ENCODE assay signal across 8 cellular contexts in the genomic region with DNA sequence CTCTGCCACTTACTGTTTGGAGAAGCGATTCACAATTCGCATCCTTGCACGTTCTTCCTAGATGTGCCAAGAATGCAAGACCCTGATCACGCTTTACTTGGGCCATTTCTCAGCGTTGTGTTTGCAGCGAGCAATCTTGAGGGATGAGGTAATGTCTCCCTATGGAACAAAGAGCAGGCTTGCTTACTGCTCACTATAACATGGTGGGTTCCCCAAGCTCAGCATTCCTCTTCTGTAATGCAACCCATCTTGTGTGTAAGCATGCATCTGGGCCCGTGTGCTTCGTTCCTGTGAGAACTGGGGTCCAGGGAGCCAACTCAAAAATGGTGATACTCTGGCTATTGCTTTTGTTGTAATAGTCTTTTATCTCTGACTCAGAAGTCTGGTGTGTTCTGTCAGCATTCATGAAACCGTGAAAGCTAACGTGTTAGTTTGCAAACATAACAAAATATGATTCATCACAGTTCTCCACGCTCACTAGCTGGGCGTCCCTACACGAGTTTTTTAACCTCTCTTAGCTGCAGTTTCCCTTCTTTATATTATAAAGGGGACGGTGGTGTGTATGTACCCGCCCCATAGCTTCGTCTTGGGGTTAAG. TPM values are rescaled to one million over a fixed set of nuclear protein-coding genes. Genes with fewer than 3 reads are reported as not detected.
DNase-seq lines count a peak whose midpoint lies in the region; ATAC-seq, FAIRE-seq and TF ChIP-seq lines count a peak whose summit lies in the region.

No MANE protein-coding gene starts in this region.

- H3K9me3 ChIP-seq in heart right ventricle: peaks cover 0 to 7% (median 0%) of the 10 kb centered on the region in 11 donors
- no peaks in the 10 kb centered on the region; the same call in 1 of the 3 replicates for H3K9me3 ChIP-seq in GM12878 (replicated peaks; ENCODE audit: control insufficient read depth, insufficient read depth, low read length)

- peaks cover 4 to 36% (median 30%) of the 10 kb centered on the region in 9 donors for H3K4me1 ChIP-seq in heart right ventricle
- H3K4me1 ChIP-seq in GM12878 (ENCODE audit: control insufficient read depth, insufficient read depth, low read length): peaks cover 6% of the 10 kb centered on the region

- SMC1A ChIA-PET in GM12878 (lab: Charles Lee; ENCODE audit: uncharacterized antibody, unreplicated experiment): interaction anchor here (0.7 to 5.0 kb wide), 13 partner anchors 28 to 754 kb away, joined by 3 to 90 read pairs (median 3); a partner anchor contains a TSS

- no peak for FAIRE-seq in GM12878 (lab: Jason Lieb, UNC)

- WGBS in heart right ventricle, 2 donors: 29 to 38% methylated on average over 16 of the region's 16 CpGs
- WGBS in GM12878 (ENCODE audit: insufficient coverage, insufficient replicate concordance, low lambda C conversion rate, missing lambda C conversion rate): 37% methylated on average over 16 of the region's 16 CpGs

- in situ Hi-C loops in GM12878 (cut with MboI): loop anchor here (10.0 to 25.0 kb wide), 2 partner anchors 408 to 541 kb away; a partner anchor contains a TSS

- H3K27ac ChIP-seq in heart right ventricle (peak overlapping the region; percentile 86 to 98 (median 96)), GM12878 (ENCODE audit: control insufficient read depth, insufficient read depth) (no peak overlapping the region)

- peak overlapping the region; percentile 96 for H2AFZ ChIP-seq in GM12878 (ENCODE audit: control insufficient read depth, low read depth, low read length)

- H4K20me1 ChIP-seq in GM12878 (ENCODE audit: control insufficient read depth, insufficient read depth): no peaks in the 10 kb centered on the region

- RAD21 ChIA-PET in GM12878 (lab: Charles Lee; ENCODE audit: unreplicated experiment): interaction anchor here (0.8 to 6.9 kb wide), 15 partner anchors 27 to 765 kb away, joined by 3 to 114 read pairs (median 4); a partner anchor contains a TSS

- H3K4me3 ChIP-seq in heart right ventricle (peak overlapping the region; percentile 69 to 93 (median 86)), GM12878 (peak overlapping the region; percentile 84)

- peak overlapping the region; percentile 73 for H3K9ac ChIP-seq in GM12878 (ENCODE audit: control insufficient read depth, insufficient read depth, low read length)

- TF ChIP-seq RAD21 in GM12878 (IDR thresholded peaks at IDR 0.05; ENCODE audit: insufficient read depth, low read depth, low read length): no peak

- intact Hi-C loops in heart right ventricle (cut with DNase I): loop anchor here (2.0 to 10.0 kb wide), 13 partner anchors 211 to 543 kb away; a partner anchor contains a TSS
- intact Hi-C loops in left ventricle myocardium superior (cut with micrococcal nuclease): loop anchor here (5.0 to 10.0 kb wide), 2 partner anchors 221 to 403 kb away; no protein-coding TSS in a partner anchor
- intact Hi-C loops in GM12878 (cut with micrococcal nuclease; ENCODE audit: unreplicated experiment): loop anchor here (2.0 to 5.0 kb wide), 4 partner anchors 33 to 667 kb away; a partner anchor contains a TSS
- intact Hi-C loops in left colon (cut with DNase I, micrococcal nuclease): loop anchor here in 1 of 2 donors (10.0 kb wide), 2 partner anchors 221 to 401 kb away; a partner anchor contains a TSS

- CTCF ChIA-PET in GM12878 (lab: Yijun Ruan, JAX): interaction anchor here (1.0 to 10.6 kb wide), 12 partner anchors 31 to 767 kb away, joined by 3 to 156 read pairs (median 5); a partner anchor contains a TSS

- no peaks in the 10 kb centered on the region for H3K79me2 ChIP-seq in GM12878 (ENCODE audit: control insufficient read depth, insufficient read depth, low read length)

- TF ChIP-seq POLR2A in GM12878 (IDR thresholded peaks at IDR 0.05; ENCODE audit: low read depth, low read length): no peak

- TF ChIP-seq CTCF in heart right ventricle (IDR thresholded peaks at IDR 0.05): no peak
- TF ChIP-seq CTCF in GM12878 (IDR thresholded peaks at IDR 0.05 in 2 of 3, conservative IDR thresholded peaks at IDR 0.05 in 1 of 3; ENCODE audit: control insufficient read depth in 2 of 3, extremely low read depth in 1 of 3, insufficient read depth in 1 of 3, low read depth in 3 of 3, low read length in 3 of 3): no peak

- peak overlapping the region; percentile 91 for H3K4me2 ChIP-seq in GM12878 (ENCODE audit: control insufficient read depth, insufficient read depth)

- TF ChIP-seq EP300 in GM12878 (IDR thresholded peaks at IDR 0.05; ENCODE audit: borderline replicate concordance in 1 of 2, control insufficient read depth in 1 of 2, low read depth in 2 of 2, low read length in 2 of 2): no peak

- peak in 5 of 8 donors; percentile 0 to 1 (median 0) for ATAC-seq in heart right ventricle
- no peak for ATAC-seq in left ventricle myocardium superior
- peak; percentile 4 for ATAC-seq in HG02678 (IDR thresholded peaks at IDR 0.05; ENCODE audit: unreplicated experiment)
- ATAC-seq in GM12878: peak; percentile 7
- ATAC-seq in left colon: peak; percentile 10
- no peak for ATAC-seq in HG02623 (IDR thresholded peaks at IDR 0.05; ENCODE audit: unreplicated experiment)

- peaks cover 0 to 5% (median 0%) of the 10 kb centered on the region in 9 donors for H3K36me3 ChIP-seq in heart right ventricle
- H3K36me3 ChIP-seq in GM12878 (ENCODE audit: control insufficient read depth in 2 of 2, insufficient read depth in 2 of 2, low read length in 1 of 2): no peaks in the 10 kb centered on the region

- H3K27me3 ChIP-seq in heart right ventricle (no peaks in the 10 kb centered on the region), GM12878 (replicated peaks in 1 of 2; ENCODE audit: control insufficient read depth in 2 of 2, insufficient read depth in 2 of 2, low read length in 1 of 2) (no peaks in the 10 kb centered on the region)

- no TSS peak for BruUV-seq in GM12878 (replicated peaks; lab: Mats Ljungman, UMichigan)

- peak in 1 of 2 donors; percentile 10 for DNase-seq in heart right ventricle
- DNase-seq in left ventricle myocardium superior: no peak
- DNase-seq in NCI-H226: peak; percentile 69
- DNase-seq in GM12878 (ENCODE audit: low read depth, low spot score): no peak
- peak in 1 of 2 donors; percentile 7 for DNase-seq in left colon
- peak; percentile 61 for DNase-seq in stimulated activated naive CD4-positive, alpha-beta T cell treated with Interleukin-2 at 50 U/mL for 16 hours (lab: John Stamatoyannopoulos, UW)

- POLR2A ChIA-PET in GM12878 (lab: Charles Lee): interaction anchor here (0.9 to 1.0 kb wide), 2 partner anchors 34 to 129 kb away, joined by 3 read pairs; no protein-coding TSS in a partner anchor

TF ChIP-seq in GM12878, 131 proteins besides CTCF, POLR2A, EP300 and RAD21:
- TF ChIP-seq SREBF2 (IDR thresholded peaks at IDR 0.05; ENCODE audit: low read length): no peak
- no peak for TF ChIP-seq SIX5 (IDR thresholded peaks at IDR 0.05; ENCODE audit: low read depth, low read length, severe bottlenecking)

RNA-seq across cellular contexts. Expression of a gene that starts 33.4 kb away (rescaled TPM):
- total RNA-seq in heart right ventricle (10 to 100 TPM; 33.9 to 44.3 (median 41.7) TPM), left ventricle myocardium superior (42.7 TPM), GM12878 (2014; rRNA removed) (38.3 and 39.7 TPM in 2 replicates), GM12878 (2014; rRNA removed; fragmentation: Illumina TruSeq; extraction: Trizol) (63.3 and 70.8 TPM in 2 replicates), GM12878 (2021) (61.9 and 65.6 TPM in 2 replicates), left colon (10 to 100 TPM; 30.7 to 33.3 TPM)
- polyA plus RNA-seq in heart right ventricle (10 to 100 TPM; 40.1 to 64.7 TPM), GM12878 (2011; rRNA removed) (34.3 and 49.7 TPM in 2 replicates), GM12878 (2014; fragmentation: Illumina TruSeq; extraction: Trizol) (84.7 and 92.9 TPM in 2 replicates), GM12878 (2014; fragmentation: Nextera tagmentation; extraction: Ambion mirVana) (10 to 100 TPM; 79.0 to 82.8 TPM), GM12878 (2014; rRNA removed) (33.2 and 37.5 TPM in 2 replicates), GM12878 (2016; fragmentation: Nextera tagmentation; extraction: Ambion mirVana) (10 to 100 TPM; 96.2 to 99.2 TPM)
- 35.5 and 46.0 TPM in 2 replicates for total RNA-seq in GM12878 (2013; cell fraction: nucleolus; rRNA removed)
- 33.3 TPM for polyA plus RNA-seq in GM12878 (2011; ENCODE audit: low read depth)
- polyA plus RNA-seq in GM12878 (2011; cell fraction: cytosol; rRNA removed): 3.2 and 4.0 TPM in 2 replicates
- polyA plus RNA-seq in GM12878 (2011; cell fraction: nucleus; rRNA removed): 169 and 176 TPM in 2 replicates
- polyA plus RNA-seq in GM12878 (2012): 39.5 and 45.3 TPM in 2 replicates
- 22.3 and 41.3 TPM in 2 replicates for polyA minus RNA-seq in GM12878 (2011; rRNA and poly(A)+ RNA removed)
- 6.3 and 6.9 TPM in 2 replicates for polyA minus RNA-seq in GM12878 (2011; cell fraction: cytosol; rRNA and poly(A)+ RNA removed)
- polyA minus RNA-seq in GM12878 (2011; cell fraction: nucleus; rRNA and poly(A)+ RNA removed): 25.3 and 39.9 TPM in 2 replicates

Comparison
In these comparisons a context has a peak if more than half of its experiments do, and no peak if none do; other contexts are left out.
1. ATAC-seq: peak in heart right ventricle (5 of 8), HG02678 (single experiment), GM12878 (single experiment) and left colon (single experiment); none in left ventricle myocardium superior (single experiment) and HG02623 (single experiment).
2. DNase-seq: peak in NCI-H226 (single experiment) and stimulated activated naive CD4-positive, alpha-beta T cell treated with Interleukin-2 at 50 U/mL for 16 hours (single experiment); none in left ventricle myocardium superior (single experiment) and GM12878 (single experiment).